Comparison of ENCODE assay signal across 8 cellular contexts in genomic region chr1:88984553-88984945, GRCh38. TPM values are rescaled to one million over a fixed set of nuclear protein-coding genes. Genes with fewer than 3 reads are reported as not detected.
DNase-seq lines count a peak whose midpoint lies in the region; ATAC-seq and TF ChIP-seq lines count a peak whose summit lies in the region.

No MANE protein-coding gene starts in this region.

- DNase-seq in left ventricle myocardium inferior: no peak
- no peak for DNase-seq in Right ventricle myocardium inferior (ENCODE audit: missing footprints)
- peak; percentile 13 for DNase-seq in mesenchymal stem cell
- DNase-seq in vagina (ENCODE audit: extremely low spot score in 2 of 2): no peak
- no peak for DNase-seq in NCI-H187 treated with DMSO at 0.1 percent for 48 hours (lab: John Stamatoyannopoulos, UW)
- no peak for DNase-seq in posterior cingulate gyrus
- DNase-seq in NCI-H446 treated with DMSO at 0.1 percent for 48 hours (lab: John Stamatoyannopoulos, UW): no peak

- peaks cover 19% of the 10 kb centered on the region for H3K79me1 ChIP-seq in mesenchymal stem cell (replicated peaks; ENCODE audit: low read length, poor library complexity, severe bottlenecking)

- no peak for TF ChIP-seq POLR2A in vagina (IDR thresholded peaks at IDR 0.05)

- H3K27me3 ChIP-seq in left ventricle myocardium inferior (ENCODE audit: low read depth) (no peaks in the 10 kb centered on the region), mesenchymal stem cell (ENCODE audit: control insufficient read depth in 1 of 2, insufficient read depth in 1 of 2, low read length in 2 of 2) (no peaks in the 10 kb centered on the region), vagina (no peaks in the 10 kb centered on the region)

- intact Hi-C loops in left ventricle myocardium inferior (cut with micrococcal nuclease) (no loop called here), Right ventricle myocardium inferior (cut with DNase I) (no loop called here), vagina (cut with DNase I) (no loop called here), posterior cingulate gyrus (cut with DNase I) (no loop called here)

- no peak overlapping the region for H4K8ac ChIP-seq in mesenchymal stem cell (ENCODE audit: low read length)

- ATAC-seq in Right ventricle myocardium inferior: no peak

- H3K9ac ChIP-seq in mesenchymal stem cell (ENCODE audit: low read length): peak overlapping the region; percentile 66

- no peak overlapping the region for H3K23ac ChIP-seq in mesenchymal stem cell (ENCODE audit: low read length in 2 of 2)

- H2BK15ac ChIP-seq in mesenchymal stem cell (ENCODE audit: low read depth, poor library complexity, severe bottlenecking): no peak overlapping the region

- H2AFZ ChIP-seq in mesenchymal stem cell (ENCODE audit: low read depth, low read length): no peak overlapping the region

- TF ChIP-seq CTCF in left ventricle myocardium inferior (IDR thresholded peaks at IDR 0.05; ENCODE audit: borderline replicate concordance): no peak
- TF ChIP-seq CTCF in vagina (IDR thresholded peaks at IDR 0.05): no peak

- H4K91ac ChIP-seq in mesenchymal stem cell (ENCODE audit: low read length): no peak overlapping the region

- H2BK120ac ChIP-seq in mesenchymal stem cell (ENCODE audit: low read depth, low read length): no peak overlapping the region

- H3K9me3 ChIP-seq in left ventricle myocardium inferior (replicated peaks): no peaks in the 10 kb centered on the region
- no peaks in the 10 kb centered on the region for H3K9me3 ChIP-seq in mesenchymal stem cell (ENCODE audit: control insufficient read depth, low read length)
- H3K9me3 ChIP-seq in vagina: no peaks in the 10 kb centered on the region

- no peak overlapping the region for H3K4me2 ChIP-seq in mesenchymal stem cell (ENCODE audit: low read length, poor library complexity, severe bottlenecking)

- H3K36me3 ChIP-seq in left ventricle myocardium inferior: peaks cover 34% of the 10 kb centered on the region
- peaks cover 3 to 28% of the 10 kb centered on the region in 2 experiments for H3K36me3 ChIP-seq in mesenchymal stem cell (ENCODE audit: control insufficient read depth in 1 of 2, insufficient read depth in 2 of 2, low read depth in 1 of 2, low read length in 2 of 2)
- peaks cover 0 to 19% of the 10 kb centered on the region in 2 donors for H3K36me3 ChIP-seq in vagina

- no peak overlapping the region for H2BK12ac ChIP-seq in mesenchymal stem cell (ENCODE audit: low read length in 2 of 2)

- WGBS in mesenchymal stem cell: 100% methylated on average over 1 of the region's 1 CpG

- no peak overlapping the region for H2AK5ac ChIP-seq in mesenchymal stem cell (ENCODE audit: low read length, severe bottlenecking)

- H3K4me3 ChIP-seq in left ventricle myocardium inferior (peak overlapping the region; percentile 49), mesenchymal stem cell (ENCODE audit: insufficient read depth in 1 of 2, low read depth in 1 of 2, low read length in 2 of 2) (peak overlapping the region in 1 of 2 experiments; percentile 59), vagina (no peak overlapping the region)

- peaks cover 59% of the 10 kb centered on the region for H3K4me1 ChIP-seq in left ventricle myocardium inferior
- peaks cover 3% of the 10 kb centered on the region for H3K4me1 ChIP-seq in mesenchymal stem cell (ENCODE audit: control insufficient read depth, insufficient read depth, low read depth, low read length)
- H3K4me1 ChIP-seq in vagina: peaks cover 47% of the 10 kb centered on the region

- no peak overlapping the region for H3K4ac ChIP-seq in mesenchymal stem cell (ENCODE audit: low read depth in 1 of 2, low read length in 2 of 2)

- H3K14ac ChIP-seq in mesenchymal stem cell (ENCODE audit: low read length in 2 of 2): no peak overlapping the region

- H3K27ac ChIP-seq in left ventricle myocardium inferior (replicated peaks): peak overlapping the region; percentile 75
- peak overlapping the region; percentile 34 for H3K27ac ChIP-seq in angular gyrus (ENCODE audit: low read depth, low read length)
- peak overlapping the region; percentile 20 for H3K27ac ChIP-seq in mesenchymal stem cell (ENCODE audit: low read length, poor library complexity, severe bottlenecking)
- H3K27ac ChIP-seq in vagina: peak overlapping the region; percentile 68

- H3K18ac ChIP-seq in mesenchymal stem cell (ENCODE audit: low read depth in 1 of 2, low read length in 2 of 2): no peak overlapping the region

- no peak overlapping the region for H2BK5ac ChIP-seq in mesenchymal stem cell (ENCODE audit: low read depth, low read length, poor library complexity, severe bottlenecking)

RNA-seq across cellular contexts. Expression of gene KYAT3, which starts 7.9 kb away (rescaled TPM):
- total RNA-seq in left ventricle myocardium inferior: 7.5 TPM
- total RNA-seq in Right ventricle myocardium inferior: 6.8 TPM
- polyA plus RNA-seq in mesenchymal stem cell (2013, experiment 1 of 2): 23.4 TPM
- 24.0 TPM for polyA plus RNA-seq in mesenchymal stem cell (2013, experiment 2 of 2)
- 17.7 TPM for total RNA-seq in vagina

RNA-seq across cellular contexts. Expression of gene RBMXL1, which starts 7.9 kb away (rescaled TPM):
- total RNA-seq in left ventricle myocardium inferior (11.9 TPM), Right ventricle myocardium inferior (10.7 TPM), vagina (11.5 TPM)
- 4.4 TPM for polyA plus RNA-seq in mesenchymal stem cell (2013, experiment 1 of 2)
- 4.5 TPM for polyA plus RNA-seq in mesenchymal stem cell (2013, experiment 2 of 2)

RNA-seq across cellular contexts. Expression of gene GBP3, which starts 38.1 kb away (rescaled TPM):
- 7.9 TPM for total RNA-seq in left ventricle myocardium inferior
- 9.3 TPM for total RNA-seq in Right ventricle myocardium inferior
- polyA plus RNA-seq in mesenchymal stem cell (2013, experiment 1 of 2): 5.6 TPM
- 6.5 TPM for polyA plus RNA-seq in mesenchymal stem cell (2013, experiment 2 of 2)
- total RNA-seq in vagina: 6.9 TPM

Comparison
In these comparisons a context has a peak if more than half of its experiments do, and no peak if none do; other contexts are left out.
1. H3K27ac ChIP-seq: peak in every context shown above with its lines; median percentile 75 in left ventricle myocardium inferior; 68 in vagina; 34 in angular gyrus; 20 in mesenchymal stem cell.